ENCODE assay signal across 8 cellular contexts in genomic region chr20:36645998-36646397, GRCh38. TPM values are rescaled to one million over a fixed set of nuclear protein-coding genes. Genes with fewer than 3 reads are reported as not detected.
A peak's percentile ranks its signal among the peaks of the same experiment; 100 is the strongest.
DNase-seq lines count a peak whose midpoint lies in the region; ATAC-seq and TF ChIP-seq lines count a peak whose summit lies in the region.

TSS of gene SLA2 (minus strand) at chr20:36646196. CDS start at chr20:36641335, 4,861 bp downstream.

- TF ChIP-seq CTCF in mucosa of descending colon (IDR thresholded peaks at IDR 0.05) (no peak), WERI-Rb-1 (IDR thresholded peaks at IDR 0.05; ENCODE audit: low read depth, low read length) (no peak), gastrocnemius medialis (IDR thresholded peaks at IDR 0.05 in 4 of 5, conservative IDR thresholded peaks at IDR 0.05 in 1 of 5) (no peak)

- peak within 1 kb of the TSS; percentile 97 to 98 for H3K4me3 Mint-ChIP-seq in stimulated activated naive CD8-positive, alpha-beta T cell treated with anti-CD3 and anti-CD28 coated beads, Interleukin-15, amount 100 ng/mL, for 72 hours

- no peaks in the 10 kb centered on the region for H3K36me3 ChIP-seq in mucosa of descending colon (ENCODE audit: low read depth)
- no peaks in the 10 kb centered on the region for H3K36me3 ChIP-seq in WERI-Rb-1
- H3K36me3 ChIP-seq in gastrocnemius medialis: no peaks in the 10 kb centered on the region

- H3K27me3 ChIP-seq in WERI-Rb-1 (ENCODE audit: insufficient read depth, low read depth, severe bottlenecking) (no peaks in the 10 kb centered on the region), gastrocnemius medialis (no peaks in the 10 kb centered on the region)

- no peaks in the 10 kb centered on the region for H3K4me1 ChIP-seq in mucosa of descending colon (ENCODE audit: low read depth)
- H3K4me1 ChIP-seq in gastrocnemius medialis: no peaks in the 10 kb centered on the region

- H3K27ac ChIP-seq in WERI-Rb-1 (no peak within 1 kb of the TSS), gastrocnemius medialis (no peak within 1 kb of the TSS)

- H3K27ac Mint-ChIP-seq in stimulated activated naive CD8-positive, alpha-beta T cell treated with anti-CD3 and anti-CD28 coated beads, Interleukin-15, amount 100 ng/mL, for 72 hours: peak within 1 kb of the TSS; percentile 97 to 98

- no peaks in the 10 kb centered on the region for H3K9me3 Mint-ChIP-seq in stimulated activated naive CD8-positive, alpha-beta T cell treated with anti-CD3 and anti-CD28 coated beads, Interleukin-15, amount 100 ng/mL, for 72 hours

- H3K9me3 ChIP-seq in mucosa of descending colon: no peaks in the 10 kb centered on the region
- H3K9me3 ChIP-seq in WERI-Rb-1 (ENCODE audit: severe bottlenecking): no peaks in the 10 kb centered on the region
- no peaks in the 10 kb centered on the region for H3K9me3 ChIP-seq in gastrocnemius medialis

- no peaks in the 10 kb centered on the region for H3K27me3 Mint-ChIP-seq in stimulated activated naive CD8-positive, alpha-beta T cell treated with anti-CD3 and anti-CD28 coated beads, Interleukin-15, amount 100 ng/mL, for 72 hours

- H3K4me3 ChIP-seq in mucosa of descending colon: no peak within 1 kb of the TSS
- H3K4me3 ChIP-seq in WERI-Rb-1 (ENCODE audit: low read depth, low read length): no peak within 1 kb of the TSS
- no peak within 1 kb of the TSS for H3K4me3 ChIP-seq in gastrocnemius medialis

- ATAC-seq in mucosa of descending colon (peak; percentile 78), gastrocnemius medialis (no peak)
- peak; percentile 75 for ATAC-seq in stimulated activated naive CD8-positive, alpha-beta T cell treated with anti-CD3 and anti-CD28 coated beads, Interleukin-15, amount 100 ng/mL, for 72 hours

- H3K4me1 Mint-ChIP-seq in stimulated activated naive CD8-positive, alpha-beta T cell treated with anti-CD3 and anti-CD28 coated beads, Interleukin-15, amount 100 ng/mL, for 72 hours: peaks cover 64% of the 10 kb centered on the region

- intact Hi-C loops in mucosa of descending colon (cut with DNase I, micrococcal nuclease): no loop called here
- intact Hi-C loops in gastrocnemius medialis (cut with DNase I; ENCODE audit: low total_unique reads): no loop called here

- DNase-seq in NOMO-1 (lab: John Stamatoyannopoulos, UW; ENCODE audit: unreplicated experiment in 2 of 2) (peak; percentile 74 to 86), mucosa of descending colon (peak; percentile 51 to 70 (median 53)), WERI-Rb-1 (no peak), gastrocnemius medialis (no peak), NCI-H2227 (lab: John Stamatoyannopoulos, UW; ENCODE audit: unreplicated experiment) (no peak), pons (ENCODE audit: low spot score) (no peak)
- DNase-seq in activated CD8-positive, alpha-beta memory T cell treated with anti-CD3 and anti-CD28 coated beads, Interleukin-2, amount 50 U/mL, for 24 hours (ENCODE audit: extremely low read depth): peak; percentile 23
- DNase-seq in stimulated activated naive CD8-positive, alpha-beta T cell treated with anti-CD3 and anti-CD28 coated beads, Interleukin-15, amount 100 ng/mL, for 72 hours: peak; percentile 48 to 66

- no peak for TF ChIP-seq POLR2A in gastrocnemius medialis (IDR thresholded peaks at IDR 0.05)

- in situ Hi-C loops in gastrocnemius medialis (cut with MboI; ENCODE audit: low sequenced_read_pairs in 4 of 4): no loop called here

RNA-seq across cellular contexts. Expression of gene SLA2, which starts in this region (rescaled TPM):
- total RNA-seq in mucosa of descending colon (1 to 10 TPM; 1.5 to 1.6 (median 1.6) TPM), gastrocnemius medialis (not detected)

Comparison
In these comparisons a context has a peak if more than half of its experiments do, and no peak if none do; other contexts are left out.
1. DNase-seq: peak in NOMO-1 (2 of 2), activated CD8-positive, alpha-beta memory T cell treated with anti-CD3 and anti-CD28 coated beads, Interleukin-2, amount 50 U/mL, for 24 hours (single experiment), mucosa of descending colon (3 of 3) and stimulated activated naive CD8-positive, alpha-beta T cell treated with anti-CD3 and anti-CD28 coated beads, Interleukin-15, amount 100 ng/mL, for 72 hours (2 of 2); none in WERI-Rb-1 (single experiment), gastrocnemius medialis (0 of 2), NCI-H2227 (single experiment) and pons (single experiment).
2. ATAC-seq: peak in mucosa of descending colon (single experiment) and stimulated activated naive CD8-positive, alpha-beta T cell treated with anti-CD3 and anti-CD28 coated beads, Interleukin-15, amount 100 ng/mL, for 72 hours (single experiment); none in gastrocnemius medialis (0 of 2).